ENCODE assay signal across 23 cellular contexts in genomic region chr13:98675837-98676236, GRCh38.
"Had no signal": no experiment of that assay in that cellular context is flagged by ENCODE, and none has a peak within 500 bp of the region (broad histone marks: within the 10 kb centered on the region; RNA-seq: fewer than 3 reads in every experiment).

No MANE protein-coding gene starts in this region.

- H3K36me3 Mint-ChIP-seq: activated naive CD4-positive, alpha-beta T cell treated with anti-CD3 and anti-CD28 coated beads, Interleukin-2, amount 50 U/mL, for 24 hours; natural killer cell had no signal

- H3K4me1 ChIP-seq: breast epithelium had no signal

- H3K4me3 ChIP-seq: breast epithelium, lower lobe of right lung, ovary, right lobe of liver, upper lobe of left lung had no signal

- H3K4me1 Mint-ChIP-seq: activated B cell treated with CpG ODN at 0.5 μM for 24 hours; activated naive CD8-positive, alpha-beta T cell treated with anti-CD3 and anti-CD28 coated beads, Interleukin-2, amount 50 U/mL, for 24 hours; endodermal cell had no signal

- DNase-seq: activated B cell treated with CpG ODN at 0.5 μM for 24 hours; activated CD4-positive, alpha-beta T cell treated with anti-CD3 and anti-CD28 coated beads, Interleukin-2, amount 50 U/mL, for 1 hour; activated CD8-positive, alpha-beta T cell treated with anti-CD3 and anti-CD28 coated beads for 36 hours; activated naive CD8-positive, alpha-beta T cell treated with anti-CD3 and anti-CD28 coated beads, Interleukin-2, amount 50 U/mL, for 24 hours; activated T-cell treated with anti-CD3 and anti-CD28 coated beads, Interleukin-2, amount 50 U/mL, for 4 hours; central memory CD4-positive, alpha-beta T cell; endodermal cell; head of caudate nucleus; hippocampal formation; kidney; left colon; lower lobe of right lung; natural killer cell; ovary; right lobe of liver; stimulated activated CD4-positive, alpha-beta T cell treated with anti-CD3 and anti-CD28 coated beads, Interleukin-2, amount 100 ng/mL, for 48 hours; stimulated activated naive CD8-positive, alpha-beta T cell treated with anti-CD3 and anti-CD28 coated beads, Interleukin-15, Interleukin-2, amounts not matched to agents 100 U/mL and 50 U/mL, for 24 hours; T-helper 2 cell had no signal

- H3K9me3 Mint-ChIP-seq: activated B cell treated with CpG ODN at 0.5 μM for 24 hours; activated CD8-positive, alpha-beta T cell treated with anti-CD3 and anti-CD28 coated beads for 36 hours; activated naive CD4-positive, alpha-beta T cell treated with anti-CD3 and anti-CD28 coated beads, Interleukin-2, amount 50 U/mL, for 24 hours; activated naive CD8-positive, alpha-beta T cell treated with anti-CD3 and anti-CD28 coated beads, Interleukin-2, amount 50 U/mL, for 24 hours; activated T-cell treated with anti-CD3 and anti-CD28 coated beads, Interleukin-2, amount 50 U/mL, for 4 hours; activated T-helper 2 cell treated with anti-CD3 and anti-CD28 coated beads, Interferon-gamma antibody, Interleukin-2, Interleukin-4, amounts not matched to agents 10 μg/mL and 5 μg/mL and 100 μg/mL, durations not matched to agents 14 hours and 24 hours and 36 hours; dendritic cell treated with granulocyte-macrophage colony-stimulating factor and Interleukin-4, amounts not matched to agents 40 ng/mL and 50 ng/mL, for 4 days; endodermal cell; natural killer cell had no signal

- ATAC-seq: activated CD8-positive, alpha-beta T cell treated with anti-CD3 and anti-CD28 coated beads for 36 hours; activated T-cell treated with anti-CD3 and anti-CD28 coated beads, Interleukin-2, amount 50 U/mL, for 4 hours; left colon; lower lobe of right lung; natural killer cell; right lobe of liver; stimulated activated naive CD8-positive, alpha-beta T cell treated with anti-CD3 and anti-CD28 coated beads, Interleukin-15, Interleukin-2, amounts not matched to agents 100 U/mL and 50 U/mL, for 24 hours had no signal

- H3K27ac Mint-ChIP-seq: activated B cell treated with CpG ODN at 0.5 μM for 24 hours; activated CD8-positive, alpha-beta T cell treated with anti-CD3 and anti-CD28 coated beads for 36 hours; activated naive CD4-positive, alpha-beta T cell treated with anti-CD3 and anti-CD28 coated beads, Interleukin-2, amount 50 U/mL, for 24 hours; activated naive CD8-positive, alpha-beta T cell treated with anti-CD3 and anti-CD28 coated beads, Interleukin-2, amount 50 U/mL, for 24 hours; activated T-helper 2 cell treated with anti-CD3 and anti-CD28 coated beads, Interferon-gamma antibody, Interleukin-2, Interleukin-4, amounts not matched to agents 10 μg/mL and 5 μg/mL and 100 μg/mL, durations not matched to agents 14 hours and 24 hours and 36 hours; dendritic cell treated with granulocyte-macrophage colony-stimulating factor and Interleukin-4, amounts not matched to agents 40 ng/mL and 50 ng/mL, for 4 days; natural killer cell had no signal

- H3K4me3 Mint-ChIP-seq: activated B cell treated with CpG ODN at 0.5 μM for 24 hours; activated CD8-positive, alpha-beta T cell treated with anti-CD3 and anti-CD28 coated beads for 36 hours; activated naive CD4-positive, alpha-beta T cell treated with anti-CD3 and anti-CD28 coated beads, Interleukin-2, amount 50 U/mL, for 24 hours; activated naive CD8-positive, alpha-beta T cell treated with anti-CD3 and anti-CD28 coated beads, Interleukin-2, amount 50 U/mL, for 24 hours; activated T-cell treated with anti-CD3 and anti-CD28 coated beads, Interleukin-2, amount 50 U/mL, for 4 hours; dendritic cell treated with granulocyte-macrophage colony-stimulating factor and Interleukin-4, amounts not matched to agents 40 ng/mL and 50 ng/mL, for 4 days; endodermal cell; natural killer cell had no signal

- H3K9me3 ChIP-seq: breast epithelium, lower lobe of right lung, ovary, right lobe of liver, upper lobe of left lung had no signal

- H3K27me3 ChIP-seq: breast epithelium, ovary, right lobe of liver, upper lobe of left lung had no signal

- H3K36me3 ChIP-seq: breast epithelium, lower lobe of right lung, ovary, right lobe of liver, upper lobe of left lung had no signal

- H3K27ac ChIP-seq: breast epithelium, lower lobe of right lung, ovary, right lobe of liver, upper lobe of left lung had no signal

- H3K27me3 Mint-ChIP-seq: activated CD8-positive, alpha-beta T cell treated with anti-CD3 and anti-CD28 coated beads for 36 hours; activated naive CD4-positive, alpha-beta T cell treated with anti-CD3 and anti-CD28 coated beads, Interleukin-2, amount 50 U/mL, for 24 hours had no signal
